Comparison of ENCODE assay signal across 11 cellular contexts in genomic region chr4:53592128-53592527, GRCh38. TPM values are rescaled to one million over a fixed set of nuclear protein-coding genes. Genes with fewer than 3 reads are reported as not detected.
DNase-seq lines count a peak whose midpoint lies in the region; ATAC-seq and TF ChIP-seq lines count a peak whose summit lies in the region.
"Had no signal": no experiment of that assay in that cellular context is flagged by ENCODE, and none has a peak within 500 bp of the region (broad histone marks: within the 10 kb centered on the region; RNA-seq: fewer than 3 reads in every experiment).

No MANE protein-coding gene starts in this region.

- H3K4me3 ChIP-seq in colonic mucosa (no peak overlapping the region), lower lobe of right lung (peak overlapping the region; percentile 24), urinary bladder (ENCODE audit: low read depth, low read length) (no peak overlapping the region)

- POLR2A ChIA-PET in naive thymus-derived CD8-positive, alpha-beta T cell (lab: Charles Lee), result no interaction called here

- DNase-seq in DMS53 (lab: John Stamatoyannopoulos, UW) (peak; percentile 54), DMS53 treated with DMSO at 0.1 percent for 48 hours (lab: John Stamatoyannopoulos, UW; ENCODE audit: unreplicated experiment) (no peak), colonic mucosa (peak; percentile 75), lower lobe of right lung (no peak)
- no peak for DNase-seq in naive thymus-derived CD8-positive, alpha-beta T cell
- no peak for DNase-seq in stimulated activated CD4-positive, alpha-beta T cell treated with anti-CD3 and anti-CD28 coated beads, Interleukin-12 subunit alpha, Interleukin-12 subunit beta, amount 100 ng/mL, for 4 hours
- DNase-seq: activated CD8-positive, alpha-beta memory T cell treated with anti-CD3 and anti-CD28 coated beads, Interleukin-2, amount 50 U/mL, for 4 hours; GF-D8; hippocampal formation had no signal

- peaks cover 23 to 74% (median 37%) of the 10 kb centered on the region in 5 donors for H3K27me3 Mint-ChIP-seq in naive thymus-derived CD8-positive, alpha-beta T cell

- H3K36me3 ChIP-seq in colonic mucosa (no peaks in the 10 kb centered on the region), lower lobe of right lung (no peaks in the 10 kb centered on the region), urinary bladder (ENCODE audit: insufficient read depth) (no peaks in the 10 kb centered on the region)

- no peak for TF ChIP-seq CTCF in colonic mucosa (IDR thresholded peaks at IDR 0.05)
- no peak for TF ChIP-seq CTCF in lower lobe of right lung (IDR thresholded peaks at IDR 0.05)

- peak overlapping the region in 1 of 2 donors; percentile 84 for H3K9ac ChIP-seq in colonic mucosa (ENCODE audit: low read depth in 2 of 2, low read length in 2 of 2)

- H3K4me1 ChIP-seq in colonic mucosa (no peaks in the 10 kb centered on the region), lower lobe of right lung (peaks cover 8% of the 10 kb centered on the region), urinary bladder (ENCODE audit: insufficient read depth) (peaks cover 3% of the 10 kb centered on the region)

- H3K9me3 ChIP-seq in colonic mucosa, result no peaks in the 10 kb centered on the region
- H3K9me3 ChIP-seq in lower lobe of right lung, result no peaks in the 10 kb centered on the region

- no peaks in the 10 kb centered on the region for H3K27me3 ChIP-seq in colonic mucosa
- H3K27me3 ChIP-seq in lower lobe of right lung (ENCODE audit: low read depth), result no peaks in the 10 kb centered on the region

- H3K27ac ChIP-seq in colonic mucosa, result peak overlapping the region; percentile 77
- no peak overlapping the region for H3K27ac ChIP-seq in lower lobe of right lung
- peak overlapping the region; percentile 52 for H3K27ac ChIP-seq in urinary bladder (ENCODE audit: low read depth)

- H3K27ac Mint-ChIP-seq in naive thymus-derived CD8-positive, alpha-beta T cell, result no peak overlapping the region

- WGBS in urinary bladder, result 65% methylated on average over 8 of the region's 8 CpGs

- H3K36me3 Mint-ChIP-seq in naive thymus-derived CD8-positive, alpha-beta T cell, result no peaks in the 10 kb centered on the region

- H3K9me3 Mint-ChIP-seq in naive thymus-derived CD8-positive, alpha-beta T cell, result peaks cover 0 to 5% (median 0%) of the 10 kb centered on the region in 9 donors

- H3K4me3 Mint-ChIP-seq in naive thymus-derived CD8-positive, alpha-beta T cell, result peak overlapping the region in 3 of 10 donors; percentile 55 to 81 (median 57)

- H3K4me1 Mint-ChIP-seq in naive thymus-derived CD8-positive, alpha-beta T cell, result peaks cover 8 to 14% (median 10%) of the 10 kb centered on the region in 4 donors

- intact Hi-C loops in colonic mucosa (cut with DNase I) (no loop called here), lower lobe of right lung (cut with DNase I) (no loop called here)

- ATAC-seq in lower lobe of right lung (peak in 1 of 2 donors; percentile 25), HG03457 (IDR thresholded peaks at IDR 0.05; ENCODE audit: unreplicated experiment) (no peak)
- ATAC-seq in naive thymus-derived CD8-positive, alpha-beta T cell, result no peak

RNA-seq across cellular contexts. Expression of gene LNX1, which starts 0.8 kb away (rescaled TPM):
- total RNA-seq in colonic mucosa (10 to 100 TPM in 1 of 2 donors, 1 to 10 TPM in 1; 9.7 to 25.0 TPM), lower lobe of right lung (5.4 TPM), urinary bladder (7.9 TPM)
- 6.6 TPM for polyA plus RNA-seq in urinary bladder
- total RNA-seq in naive thymus-derived CD8-positive, alpha-beta T cell, result not detected
- under 1 TPM; 0.32 to 0.52 (median 0.43) TPM for polyA plus RNA-seq in naive thymus-derived CD8-positive, alpha-beta T cell

Comparison
In these comparisons a context has a peak if more than half of its experiments do, and no peak if none do; other contexts are left out.
1. DNase-seq: peak in DMS53 (single experiment) and colonic mucosa (single experiment); none in DMS53 treated with DMSO at 0.1 percent for 48 hours (single experiment), lower lobe of right lung (single experiment), naive thymus-derived CD8-positive, alpha-beta T cell (0 of 10) and stimulated activated CD4-positive, alpha-beta T cell treated with anti-CD3 and anti-CD28 coated beads, Interleukin-12 subunit alpha, Interleukin-12 subunit beta, amount 100 ng/mL, for 4 hours (single experiment).